8 cellular contexts compared by ENCODE assay signal in genomic region chr1:66981679-66982078, GRCh38. TPM values are rescaled to one million over a fixed set of nuclear protein-coding genes. Genes with fewer than 3 reads are reported as not detected.
DNase-seq lines count a peak whose midpoint lies in the region; ATAC-seq, FAIRE-seq and TF ChIP-seq lines count a peak whose summit lies in the region.

No MANE protein-coding gene starts in this region.

- H3K36me3 Mint-ChIP-seq in activated T-helper 1 cell treated with anti-CD3 and anti-CD28 coated beads, Interleukin-12 subunit alpha, Interleukin-12 subunit beta, Interleukin-2, Interleukin-4 antibody, amounts not matched to agents 30 ng/mL and 10 ng/mL and 1 ng/mL, durations not matched to agents 14 hours and 24 hours and 36 hours (ENCODE audit: low read depth) = peaks cover 30% of the 10 kb centered on the region
- peaks cover 3% of the 10 kb centered on the region for H3K36me3 Mint-ChIP-seq in endothelial cell (ENCODE audit: low read depth, unreplicated experiment)

- H3K4me3 Mint-ChIP-seq in activated T-helper 1 cell treated with anti-CD3 and anti-CD28 coated beads, Interleukin-12 subunit alpha, Interleukin-12 subunit beta, Interleukin-2, Interleukin-4 antibody, amounts not matched to agents 30 ng/mL and 10 ng/mL and 1 ng/mL, durations not matched to agents 14 hours and 24 hours and 36 hours = peak overlapping the region; percentile 69
- peak overlapping the region; percentile 42 to 59 for H3K4me3 Mint-ChIP-seq in stimulated activated naive CD8-positive, alpha-beta T cell treated with anti-CD3 and anti-CD28 coated beads, Interleukin-15, amount 100 ng/mL, for 72 hours
- H3K4me3 Mint-ChIP-seq in endothelial cell (ENCODE audit: unreplicated experiment) = no peak overlapping the region

- intact Hi-C loops in activated T-helper 1 cell treated with anti-CD3 and anti-CD28 coated beads, Interleukin-12 subunit alpha, Interleukin-12 subunit beta, Interleukin-2, Interleukin-4 antibody, amounts not matched to agents 30 ng/mL and 10 ng/mL and 1 ng/mL, durations not matched to agents 14 hours and 24 hours and 36 hours (cut with micrococcal nuclease) = loop anchor here (2.0 to 5.0 kb wide), 8 partner anchors 15 to 446 kb away; partner anchors contain the start of gene SLC35D1

- peak overlapping the region; percentile 75 for H3K27ac Mint-ChIP-seq in activated T-helper 1 cell treated with anti-CD3 and anti-CD28 coated beads, Interleukin-12 subunit alpha, Interleukin-12 subunit beta, Interleukin-2, Interleukin-4 antibody, amounts not matched to agents 30 ng/mL and 10 ng/mL and 1 ng/mL, durations not matched to agents 14 hours and 24 hours and 36 hours
- peak overlapping the region in 1 of 2 donors; percentile 44 for H3K27ac Mint-ChIP-seq in stimulated activated naive CD8-positive, alpha-beta T cell treated with anti-CD3 and anti-CD28 coated beads, Interleukin-15, amount 100 ng/mL, for 72 hours
- no peak overlapping the region for H3K27ac Mint-ChIP-seq in endothelial cell (ENCODE audit: unreplicated experiment)

- ATAC-seq in stimulated activated naive CD8-positive, alpha-beta T cell treated with anti-CD3 and anti-CD28 coated beads, Interleukin-15, amount 100 ng/mL, for 72 hours = peak; percentile 80
- ATAC-seq in HG03097 (IDR thresholded peaks at IDR 0.05; ENCODE audit: low FRiP score, unreplicated experiment) (no peak), GM18867 (IDR thresholded peaks at IDR 0.05; ENCODE audit: unreplicated experiment) (no peak)

- H3K9me3 Mint-ChIP-seq in activated T-helper 1 cell treated with anti-CD3 and anti-CD28 coated beads, Interleukin-12 subunit alpha, Interleukin-12 subunit beta, Interleukin-2, Interleukin-4 antibody, amounts not matched to agents 30 ng/mL and 10 ng/mL and 1 ng/mL, durations not matched to agents 14 hours and 24 hours and 36 hours = no peaks in the 10 kb centered on the region
- H3K9me3 Mint-ChIP-seq in stimulated activated naive CD8-positive, alpha-beta T cell treated with anti-CD3 and anti-CD28 coated beads, Interleukin-15, amount 100 ng/mL, for 72 hours = no peaks in the 10 kb centered on the region
- no peaks in the 10 kb centered on the region for H3K9me3 Mint-ChIP-seq in endothelial cell (ENCODE audit: unreplicated experiment)

- H3K4me1 Mint-ChIP-seq in activated T-helper 1 cell treated with anti-CD3 and anti-CD28 coated beads, Interleukin-12 subunit alpha, Interleukin-12 subunit beta, Interleukin-2, Interleukin-4 antibody, amounts not matched to agents 30 ng/mL and 10 ng/mL and 1 ng/mL, durations not matched to agents 14 hours and 24 hours and 36 hours (ENCODE audit: low read depth) = peaks cover 35% of the 10 kb centered on the region
- H3K4me1 Mint-ChIP-seq in stimulated activated naive CD8-positive, alpha-beta T cell treated with anti-CD3 and anti-CD28 coated beads, Interleukin-15, amount 100 ng/mL, for 72 hours = peaks cover 35% of the 10 kb centered on the region
- H3K4me1 Mint-ChIP-seq in endothelial cell (ENCODE audit: unreplicated experiment) = no peaks in the 10 kb centered on the region

- FAIRE-seq in islet of Langerhans (lab: Jason Lieb, UNC) = peak; percentile 69

- TF ChIP-seq CTCF in endothelial cell (IDR thresholded peaks at IDR 0.05; ENCODE audit: unreplicated experiment) = no peak

- DNase-seq in LHCN-M2 (ENCODE audit: low read depth) (peak; percentile 27), endothelial cell (ENCODE audit: low spot score) (no peak), NCI-H2171 (lab: John Stamatoyannopoulos, UW) (no peak)
- DNase-seq in activated T-helper 1 cell treated with anti-CD3 and anti-CD28 coated beads, Interleukin-12 subunit alpha, Interleukin-12 subunit beta, Interleukin-2, Interleukin-4 antibody, amounts not matched to agents 30 ng/mL and 10 ng/mL and 1 ng/mL, durations not matched to agents 14 hours and 24 hours and 36 hours (ENCODE audit: low spot score) = peak; percentile 40
- DNase-seq in stimulated activated naive CD8-positive, alpha-beta T cell treated with anti-CD3 and anti-CD28 coated beads, Interleukin-15, amount 100 ng/mL, for 72 hours = peak in 1 of 2 donors; percentile 36

- no peaks in the 10 kb centered on the region for H3K27me3 Mint-ChIP-seq in activated T-helper 1 cell treated with anti-CD3 and anti-CD28 coated beads, Interleukin-12 subunit alpha, Interleukin-12 subunit beta, Interleukin-2, Interleukin-4 antibody, amounts not matched to agents 30 ng/mL and 10 ng/mL and 1 ng/mL, durations not matched to agents 14 hours and 24 hours and 36 hours (ENCODE audit: insufficient read depth)
- no peaks in the 10 kb centered on the region for H3K27me3 Mint-ChIP-seq in stimulated activated naive CD8-positive, alpha-beta T cell treated with anti-CD3 and anti-CD28 coated beads, Interleukin-15, amount 100 ng/mL, for 72 hours
- H3K27me3 Mint-ChIP-seq in endothelial cell (ENCODE audit: unreplicated experiment) = no peaks in the 10 kb centered on the region

RNA-seq across cellular contexts. Expression of gene MIER1, which starts 56.9 kb away (rescaled TPM):
- 33.4 and 34.2 TPM in 2 replicates for total RNA-seq in LHCN-M2 (2014; rRNA removed)
- 11.2 TPM for polyA plus RNA-seq in LHCN-M2 (2012)
- total RNA-seq in activated T-helper 1 cell treated with anti-CD3 and anti-CD28 coated beads, Interleukin-12 subunit alpha, Interleukin-12 subunit beta, Interleukin-2, Interleukin-4 antibody, amounts not matched to agents 30 ng/mL and 10 ng/mL and 1 ng/mL, durations not matched to agents 14 hours and 24 hours and 36 hours = 53.2 and 57.4 TPM in 2 replicates
- total RNA-seq in endothelial cell (ENCODE audit: unreplicated experiment) = 33.2 TPM

RNA-seq across cellular contexts. Expression of gene DNAI4, which starts 57.0 kb away (rescaled TPM):
- total RNA-seq in LHCN-M2 (2014; rRNA removed) = 2.4 and 3.6 TPM in 2 replicates
- 1.3 TPM for polyA plus RNA-seq in LHCN-M2 (2012)
- 1.2 and 3.2 TPM in 2 replicates for total RNA-seq in activated T-helper 1 cell treated with anti-CD3 and anti-CD28 coated beads, Interleukin-12 subunit alpha, Interleukin-12 subunit beta, Interleukin-2, Interleukin-4 antibody, amounts not matched to agents 30 ng/mL and 10 ng/mL and 1 ng/mL, durations not matched to agents 14 hours and 24 hours and 36 hours
- total RNA-seq in endothelial cell (ENCODE audit: unreplicated experiment) = 5.1 TPM

Comparison
In these comparisons a context has a peak if more than half of its experiments do, and no peak if none do; other contexts are left out.
1. DNase-seq: peak in LHCN-M2 (single experiment) and activated T-helper 1 cell treated with anti-CD3 and anti-CD28 coated beads, Interleukin-12 subunit alpha, Interleukin-12 subunit beta, Interleukin-2, Interleukin-4 antibody, amounts not matched to agents 30 ng/mL and 10 ng/mL and 1 ng/mL, durations not matched to agents 14 hours and 24 hours and 36 hours (single experiment); none in endothelial cell (single experiment) and NCI-H2171 (single experiment).